In the genomic region with DNA sequence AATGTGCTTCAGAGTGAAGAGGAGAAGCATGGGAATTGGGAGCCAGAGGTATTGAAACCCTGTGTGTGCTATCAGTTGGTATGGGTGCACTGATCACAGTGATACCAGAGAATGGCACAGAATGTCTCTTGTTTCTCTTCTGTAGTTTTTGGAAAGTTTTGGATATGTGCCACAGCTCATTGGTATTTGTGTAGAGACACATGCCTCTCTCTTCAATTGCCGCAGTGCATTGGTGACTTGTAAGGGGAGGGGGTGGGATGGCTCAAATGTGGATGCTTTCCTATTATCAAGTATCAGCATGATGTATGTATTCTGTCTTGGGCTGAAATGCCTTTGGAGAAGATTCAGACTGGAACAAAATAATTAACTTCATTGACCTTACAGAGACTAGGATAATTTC, we compare ENCODE assay signal across 9 cellular contexts.
"Had no signal": no experiment of that assay in that cellular context is flagged by ENCODE, and none has a peak within 500 bp of the region (broad histone marks: within the 10 kb centered on the region; RNA-seq: fewer than 3 reads in every experiment).

No MANE protein-coding gene starts in this region.

- H3K4me3 Mint-ChIP-seq: H9, IgD-negative memory B cell had no signal

- H3K27ac Mint-ChIP-seq: H9, IgD-negative memory B cell had no signal

- H3K9ac ChIP-seq: GM23248, KMS-11 had no signal

- H3K4me3 ChIP-seq: GM23248 had no signal

- ATAC-seq: HepG2 had no signal

- H3K4me1 Mint-ChIP-seq: IgD-negative memory B cell had no signal

- H3K27me3 Mint-ChIP-seq: IgD-negative memory B cell had no signal

- H3K9me3 Mint-ChIP-seq: H9, IgD-negative memory B cell had no signal

- H3K36me3 Mint-ChIP-seq: IgD-negative memory B cell had no signal

- H3K27ac ChIP-seq: GM23248, HL-60, KMS-11 had no signal

- DNase-seq: GM23248, GOT3, H9, HCEC 1CT, KBM-7 had no signal
